Comparison of ENCODE assay signal across 19 cellular contexts in the genomic region with DNA sequence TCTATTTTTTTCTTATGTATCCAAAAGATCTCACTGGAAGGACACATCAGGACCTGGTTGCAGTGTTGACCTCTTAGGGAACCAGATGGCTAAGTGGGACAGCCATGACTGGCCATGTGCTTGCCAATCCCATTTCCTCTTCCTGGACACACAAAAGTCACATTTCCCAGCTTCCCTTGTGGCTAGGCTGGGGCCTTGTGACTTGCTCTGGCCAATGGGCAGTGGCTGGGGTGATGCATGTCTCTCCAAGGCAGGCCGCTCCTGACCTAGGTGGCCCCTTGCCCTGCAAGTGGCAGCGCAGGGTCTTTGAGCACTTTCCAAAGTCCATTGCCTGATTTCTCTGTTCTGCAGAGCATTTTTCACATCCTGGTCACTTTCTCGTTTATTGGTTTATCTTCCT. TPM values are rescaled to one million over a fixed set of nuclear protein-coding genes. Genes with fewer than 3 reads are reported as not detected.
DNase-seq lines count a peak whose midpoint lies in the region; ATAC-seq and TF ChIP-seq lines count a peak whose summit lies in the region.
"Had no signal": no experiment of that assay in that cellular context is flagged by ENCODE, and none has a peak within 500 bp of the region (broad histone marks: within the 10 kb centered on the region; RNA-seq: fewer than 3 reads in every experiment).

No MANE protein-coding gene starts in this region.

- no peak for TF ChIP-seq POLR2A in HCT116 (IDR thresholded peaks at IDR 0.05; ENCODE audit: borderline replicate concordance, extremely low read depth, insufficient read depth, insufficient read length)
- no peak for TF ChIP-seq POLR2A in tibial nerve (IDR thresholded peaks at IDR 0.05)

- no peak overlapping the region for H3K4me3 ChIP-seq in HCT116 (replicated peaks in 1 of 2; ENCODE audit: low read depth in 1 of 2, low read length in 2 of 2)
- H3K4me3 ChIP-seq in tibial nerve = no peak overlapping the region
- H3K4me3 ChIP-seq: BLaER1 treated with 17β-estradiol and CSF1 and Interleukin-3, amounts not matched to agents 10 nM and 100 nM; GM12878; GM23338 had no signal

- no peaks in the 10 kb centered on the region for H3K79me2 ChIP-seq in HCT116 (ENCODE audit: insufficient read depth, low read length)

- H3K36me3 ChIP-seq in HCT116 (ENCODE audit: control insufficient read depth in 1 of 2, insufficient read depth in 2 of 2, low read length in 2 of 2) (no peaks in the 10 kb centered on the region), tibial nerve (no peaks in the 10 kb centered on the region)
- H3K36me3 ChIP-seq: BLaER1 treated with 17β-estradiol and CSF1 and Interleukin-3, amounts not matched to agents 10 nM and 100 nM had no signal

- BruUV-seq in HCT116 (replicated peaks; lab: Mats Ljungman, UMichigan) = no TSS peak

- H3K27ac ChIP-seq in HCT116 (ENCODE audit: low read depth, low read length) (no peak overlapping the region), tibial nerve (peak overlapping the region; percentile 21 to 93 (median 62))
- H3K27ac ChIP-seq: BLaER1 treated with 17β-estradiol and CSF1 and Interleukin-3, amounts not matched to agents 10 nM and 100 nM had no signal

- DNase-seq in HCT116 (ENCODE audit: low read depth, low spot score) (no peak), chondrocyte (ENCODE audit: low spot score) (peak; percentile 56), tibial nerve (ENCODE audit: low spot score in 2 of 2) (no peak), 8988T (no peak)
- no peak for DNase-seq in activated CD4-positive, alpha-beta T cell treated with anti-CD3 and anti-CD28 coated beads, Interleukin-2, amount 10 ng/mL, durations not matched to agents 24 days and 14 days
- DNase-seq: CD4-positive, alpha-beta T cell; CD8-positive, alpha-beta memory T cell; DMS 273 treated with DMSO at 0.1 percent for 48 hours; DMS79; EL; GDM1; H9; HFFc6 had no signal

- TF ChIP-seq RAD21 in HCT116 (IDR thresholded peaks at IDR 0.05; ENCODE audit: low read depth) (no peak), Ishikawa (IDR thresholded peaks at IDR 0.05; ENCODE audit: low read depth) (no peak)

- no peaks in the 10 kb centered on the region for H3K36me3 Mint-ChIP-seq in chondrocyte (ENCODE audit: low read depth)
- H3K36me3 Mint-ChIP-seq in activated CD4-positive, alpha-beta T cell treated with anti-CD3 and anti-CD28 coated beads, Interleukin-2, amount 10 ng/mL, durations not matched to agents 24 days and 14 days (ENCODE audit: low read depth) = no peaks in the 10 kb centered on the region
- H3K36me3 Mint-ChIP-seq: CD14-positive monocyte; CD8-positive, alpha-beta memory T cell had no signal

- RAD21 ChIA-PET in HCT116 (lab: Charles Lee; ENCODE audit: low non-redundant PET in 1 of 2, low total read pairs in 2 of 2, uncharacterized antibody in 2 of 2, unreplicated experiment in 2 of 2) = no interaction called here

- POLR2A ChIA-PET in HCT116 (lab: Charles Lee) = no interaction called here

- H3K4me1 ChIP-seq in HCT116 (ENCODE audit: control insufficient read depth in 1 of 2, insufficient read depth in 2 of 2, low read length in 2 of 2) = peaks cover 5 to 39% of the 10 kb centered on the region in 2 experiments; a peak in 3 of 4 replicates
- peaks cover 0 to 44% (median 7%) of the 10 kb centered on the region in 4 donors for H3K4me1 ChIP-seq in tibial nerve

- no peaks in the 10 kb centered on the region for H3K9me3 Mint-ChIP-seq in chondrocyte (ENCODE audit: low read depth)
- no peaks in the 10 kb centered on the region for H3K9me3 Mint-ChIP-seq in activated CD4-positive, alpha-beta T cell treated with anti-CD3 and anti-CD28 coated beads, Interleukin-2, amount 10 ng/mL, durations not matched to agents 24 days and 14 days
- H3K9me3 Mint-ChIP-seq: CD4-positive, alpha-beta T cell; CD8-positive, alpha-beta memory T cell; GM23338; H9; HFFc6 had no signal

- TF ChIP-seq CTCF in HCT116 (IDR thresholded peaks at IDR 0.05 in 2 of 3, conservative IDR thresholded peaks at IDR 0.05 in 1 of 3; ENCODE audit: borderline replicate concordance in 1 of 3, insufficient read depth in 1 of 3, low read depth in 2 of 3, low read length in 2 of 3) (no peak), chondrocyte (IDR thresholded peaks at IDR 0.05) (no peak), tibial nerve (IDR thresholded peaks at IDR 0.05) (no peak)

- intact Hi-C loops in HCT116 (cut with micrococcal nuclease) = no loop called here
- intact Hi-C loops in activated CD4-positive, alpha-beta T cell treated with anti-CD3 and anti-CD28 coated beads, Interleukin-2, amount 10 ng/mL, durations not matched to agents 24 days and 14 days (cut with micrococcal nuclease) = no loop called here

- 82 to 84% methylated on average over 3 of the region's 3 CpGs for WGBS in tibial nerve, 2 donors

- H3K9me3 ChIP-seq in HCT116 (ENCODE audit: control insufficient read depth in 1 of 2, insufficient read depth in 1 of 2, low read depth in 1 of 2, low read length in 2 of 2) (no peaks in the 10 kb centered on the region), tibial nerve (no peaks in the 10 kb centered on the region)
- H3K9me3 ChIP-seq: BLaER1 treated with 17β-estradiol and CSF1 and Interleukin-3, amounts not matched to agents 10 nM and 100 nM had no signal

- H3K4me2 ChIP-seq in HCT116 (ENCODE audit: low read length) = no peak overlapping the region
- H3K4me2 ChIP-seq: GM23338 had no signal

- no peak overlapping the region for H3K4me3 Mint-ChIP-seq in chondrocyte (ENCODE audit: unreplicated experiment)
- H3K4me3 Mint-ChIP-seq in activated CD4-positive, alpha-beta T cell treated with anti-CD3 and anti-CD28 coated beads, Interleukin-2, amount 10 ng/mL, durations not matched to agents 24 days and 14 days = no peak overlapping the region
- H3K4me3 Mint-ChIP-seq: B cell; CD14-positive monocyte; CD4-positive, alpha-beta T cell; CD8-positive, alpha-beta memory T cell; GM23338; H9; HFFc6 had no signal

- TF ChIP-seq EP300 in Ishikawa (IDR thresholded peaks at IDR 0.05; ENCODE audit: borderline replicate concordance) (no peak), tibial nerve (IDR thresholded peaks at IDR 0.05) (no peak)

- CTCF ChIA-PET in HCT116 (lab: Charles Lee) = interaction anchor here (1.0 to 1.8 kb wide), 6 partner anchors 11 to 391 kb away, joined by 3 to 5 read pairs (median 4); no protein-coding TSS in a partner anchor

- H3K27me3 Mint-ChIP-seq in chondrocyte (ENCODE audit: low read depth) = peaks cover 3% of the 10 kb centered on the region
- peaks cover 3% of the 10 kb centered on the region for H3K27me3 Mint-ChIP-seq in activated CD4-positive, alpha-beta T cell treated with anti-CD3 and anti-CD28 coated beads, Interleukin-2, amount 10 ng/mL, durations not matched to agents 24 days and 14 days

- ATAC-seq in HCT116 = peak; percentile 53
- ATAC-seq: GM12878, GM23338 had no signal

- no peak overlapping the region for H2AFZ ChIP-seq in HCT116 (ENCODE audit: low read depth, low read length, poor library complexity, severe bottlenecking)
- H2AFZ ChIP-seq: GM23338 had no signal

- H3K4me1 Mint-ChIP-seq in chondrocyte (ENCODE audit: low read depth) = peaks cover 15% of the 10 kb centered on the region
- H3K4me1 Mint-ChIP-seq in activated CD4-positive, alpha-beta T cell treated with anti-CD3 and anti-CD28 coated beads, Interleukin-2, amount 10 ng/mL, durations not matched to agents 24 days and 14 days = peaks cover 12% of the 10 kb centered on the region

- H3K9me2 ChIP-seq in HCT116 (ENCODE audit: insufficient read depth) = no peaks in the 10 kb centered on the region

- no peaks in the 10 kb centered on the region for H3K27me3 ChIP-seq in HCT116 (ENCODE audit: insufficient read depth, low read length)
- H3K27me3 ChIP-seq in tibial nerve = no peaks in the 10 kb centered on the region
- H3K27me3 ChIP-seq: BLaER1 treated with 17β-estradiol and CSF1 and Interleukin-3, amounts not matched to agents 10 nM and 100 nM had no signal

- H3K9ac ChIP-seq in HCT116 (ENCODE audit: low read length) = no peak overlapping the region
- H3K9ac ChIP-seq: BLaER1 treated with 17β-estradiol and CSF1 and Interleukin-3, amounts not matched to agents 10 nM and 100 nM had no signal

- no peak overlapping the region for H3K27ac Mint-ChIP-seq in chondrocyte (ENCODE audit: unreplicated experiment)
- no peak overlapping the region for H3K27ac Mint-ChIP-seq in activated CD4-positive, alpha-beta T cell treated with anti-CD3 and anti-CD28 coated beads, Interleukin-2, amount 10 ng/mL, durations not matched to agents 24 days and 14 days
- H3K27ac Mint-ChIP-seq: B cell; CD14-positive monocyte; CD4-positive, alpha-beta T cell; GM23338; H9; HFFc6 had no signal

- no peaks in the 10 kb centered on the region for H4K20me1 ChIP-seq in HCT116 (ENCODE audit: insufficient read depth)
- H4K20me1 ChIP-seq: BLaER1 treated with 17β-estradiol and CSF1 and Interleukin-3, amounts not matched to agents 10 nM and 100 nM had no signal

TF ChIP-seq in HCT116, 20 proteins besides CTCF, POLR2A, EP300 and RAD21:
- TF ChIP-seq ZNF274 (IDR thresholded peaks at IDR 0.05; ENCODE audit: low read depth, low read length) = no peak
- TF ChIP-seq, protein P1, sequence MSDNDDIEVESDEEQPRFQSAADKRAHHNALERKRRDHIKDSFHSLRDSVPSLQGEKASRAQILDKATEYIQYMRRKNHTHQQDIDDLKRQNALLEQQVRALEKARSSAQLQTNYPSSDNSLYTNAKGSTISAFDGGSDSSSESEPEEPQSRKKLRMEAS (IDR thresholded peaks at IDR 0.05) = peak; percentile 78

TF ChIP-seq in Ishikawa, 13 proteins besides CTCF, POLR2A, EP300 and RAD21:
- no peak for TF ChIP-seq NFIC (IDR thresholded peaks at IDR 0.05)
- TF ChIP-seq, protein P2, sequence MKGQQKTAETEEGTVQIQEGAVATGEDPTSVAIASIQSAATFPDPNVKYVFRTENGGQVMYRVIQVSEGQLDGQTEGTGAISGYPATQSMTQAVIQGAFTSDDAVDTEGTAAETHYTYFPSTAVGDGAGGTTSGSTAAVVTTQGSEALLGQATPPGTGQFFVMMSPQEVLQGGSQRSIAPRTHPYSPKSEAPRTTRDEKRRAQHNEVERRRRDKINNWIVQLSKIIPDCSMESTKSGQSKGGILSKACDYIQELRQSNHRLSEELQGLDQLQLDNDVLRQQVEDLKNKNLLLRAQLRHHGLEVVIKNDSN (IDR thresholded peaks at IDR 0.05) = peak; percentile 73
TF ChIP-seq in Ishikawa: peak in this region for 1.

RNA-seq across cellular contexts. Expression of a gene that starts 41.7 kb away (rescaled TPM):
- 19.8 TPM for total RNA-seq in HCT116 (2021; ENCODE audit: unreplicated experiment)
- 7.0 and 8.9 TPM in 2 replicates for polyA plus RNA-seq in HCT116 (2012)
- total RNA-seq in chondrocyte = 5.8 to 9.7 TPM (median 6.9 TPM) in 3 replicates
- total RNA-seq in tibial nerve = 100 to 1,000 TPM; 125 to 187 (median 147) TPM
- 0.05 TPM in 1 of 2 replicates, not detected in the other for total RNA-seq in activated CD4-positive, alpha-beta T cell treated with anti-CD3 and anti-CD28 coated beads, Interleukin-2, amount 10 ng/mL, durations not matched to agents 24 days and 14 days
- polyA plus RNA-seq: CD14-positive monocyte; CD8-positive, alpha-beta memory T cell had no signal
